16 cellular contexts compared by ENCODE assay signal in the genomic region with DNA sequence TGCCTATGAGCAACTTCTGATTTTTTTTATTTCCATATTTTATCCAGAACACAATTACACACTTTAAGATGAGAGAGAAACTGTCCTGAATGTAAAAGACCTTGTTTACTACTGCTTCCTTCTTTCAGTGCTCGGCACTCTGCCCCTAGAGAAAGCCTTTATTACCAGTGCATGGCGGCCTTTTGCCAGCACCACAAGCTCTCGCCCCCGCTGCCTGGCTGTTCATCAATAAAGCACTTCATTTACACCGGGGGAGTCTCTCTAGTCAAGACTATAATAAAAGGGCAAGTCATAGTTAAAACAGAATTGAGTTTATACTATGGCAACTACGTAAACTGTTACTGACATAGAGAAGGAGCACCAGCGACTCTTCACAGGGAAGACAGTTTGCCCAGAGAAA.
A peak's percentile ranks its signal among the peaks of the same experiment; 100 is the strongest.
DNase-seq lines count a peak whose midpoint lies in the region.
"Had no signal": no experiment of that assay in that cellular context is flagged by ENCODE, and none has a peak within 500 bp of the region (broad histone marks: within the 10 kb centered on the region; RNA-seq: fewer than 3 reads in every experiment).

No MANE protein-coding gene starts in this region.

- H4K91ac ChIP-seq in mesenchymal stem cell (ENCODE audit: low read length): no peak overlapping the region

- no peak overlapping the region for H3K4me2 ChIP-seq in mesenchymal stem cell (ENCODE audit: low read length, poor library complexity, severe bottlenecking)

- no peaks in the 10 kb centered on the region for H3K27me3 ChIP-seq in mesenchymal stem cell (ENCODE audit: control insufficient read depth in 1 of 2, insufficient read depth in 1 of 2, low read length in 2 of 2)
- H3K27me3 ChIP-seq in HAP-1 (ENCODE audit: low read depth): no peaks in the 10 kb centered on the region

- no peak overlapping the region for H4K8ac ChIP-seq in mesenchymal stem cell (ENCODE audit: low read length)

- H3K27ac ChIP-seq in caudate nucleus (ENCODE audit: low read depth, low read length) (peak overlapping the region; percentile 71), mesenchymal stem cell (ENCODE audit: low read length, poor library complexity, severe bottlenecking) (peak overlapping the region; percentile 50)
- H3K27ac ChIP-seq: WERI-Rb-1 had no signal

- H3K36me3 ChIP-seq in mesenchymal stem cell (ENCODE audit: control insufficient read depth in 1 of 2, insufficient read depth in 2 of 2, low read depth in 1 of 2, low read length in 2 of 2): no peaks in the 10 kb centered on the region
- H3K36me3 ChIP-seq in HAP-1 (replicated peaks): no peaks in the 10 kb centered on the region
- H3K36me3 ChIP-seq: WERI-Rb-1 had no signal

- in situ Hi-C loops in HAP-1 (cut with MboI; ENCODE audit: low sequenced_read_pairs): no loop called here

- no peak overlapping the region for H3K9ac ChIP-seq in mesenchymal stem cell (ENCODE audit: low read length)

- no peak overlapping the region for H3K23ac ChIP-seq in mesenchymal stem cell (ENCODE audit: low read length in 2 of 2)

- 91% methylated on average over 4 of the region's 7 CpGs for WGBS in mesenchymal stem cell

- no peak overlapping the region for H3K18ac ChIP-seq in mesenchymal stem cell (ENCODE audit: low read depth in 1 of 2, low read length in 2 of 2)

- peak overlapping the region; percentile 93 for H2AK5ac ChIP-seq in mesenchymal stem cell (ENCODE audit: low read length, severe bottlenecking)

- peaks cover 2% of the 10 kb centered on the region for H3K9me3 ChIP-seq in mesenchymal stem cell (ENCODE audit: control insufficient read depth, low read length)
- H3K9me3 ChIP-seq in HAP-1: no peaks in the 10 kb centered on the region

- peaks cover 11% of the 10 kb centered on the region for H3K79me1 ChIP-seq in mesenchymal stem cell (replicated peaks; ENCODE audit: low read length, poor library complexity, severe bottlenecking)

- no peak overlapping the region for H2BK5ac ChIP-seq in mesenchymal stem cell (ENCODE audit: low read depth, low read length, poor library complexity, severe bottlenecking)

- H2BK15ac ChIP-seq in mesenchymal stem cell (ENCODE audit: low read depth, poor library complexity, severe bottlenecking): no peak overlapping the region

- no peak overlapping the region for H2BK120ac ChIP-seq in mesenchymal stem cell (ENCODE audit: low read depth, low read length)

- no peak overlapping the region for H3K14ac ChIP-seq in mesenchymal stem cell (ENCODE audit: low read length in 2 of 2)

- peak overlapping the region; percentile 53 for H2AFZ ChIP-seq in mesenchymal stem cell (ENCODE audit: low read depth, low read length)

- no peak overlapping the region for H3K4ac ChIP-seq in mesenchymal stem cell (ENCODE audit: low read depth in 1 of 2, low read length in 2 of 2)

- H2BK12ac ChIP-seq in mesenchymal stem cell (ENCODE audit: low read length in 2 of 2): no peak overlapping the region

- peaks cover 3% of the 10 kb centered on the region for H3K4me1 ChIP-seq in mesenchymal stem cell (ENCODE audit: control insufficient read depth, insufficient read depth, low read depth, low read length)
- H3K4me1 ChIP-seq in HAP-1: peaks cover 9% of the 10 kb centered on the region; the same call in 1 of the 2 replicates

- peak; percentile 17 to 59 for DNase-seq in NCI-H2081 (lab: John Stamatoyannopoulos, UW)
- no peak for DNase-seq in NCI-H2081 treated with DMSO at 0.1 percent for 48 hours (lab: John Stamatoyannopoulos, UW)
- DNase-seq in caudate nucleus (lab: John Stamatoyannopoulos, UW): peak in 35 of 61 donors; percentile 1 to 72 (median 21)
- DNase-seq in mesenchymal stem cell: no peak
- peak; percentile 56 for DNase-seq in superior temporal gyrus (ENCODE audit: extremely low spot score)
- no peak for DNase-seq in HAP-1 (ENCODE audit: low spot score in 2 of 2)
- no peak for DNase-seq in KG1 (lab: John Stamatoyannopoulos, UW)
- no peak for DNase-seq in GDM1 (lab: John Stamatoyannopoulos, UW)
- DNase-seq: 8988T; activated CD4-positive, alpha-beta T cell treated with anti-CD3 and anti-CD28 coated beads, Interleukin-2, amount 50 U/mL, for 1 hour; activated naive CD8-positive, alpha-beta T cell treated with anti-CD3 and anti-CD28 coated beads for 36 hours; COR-L47; NCI-H1694; stimulated activated CD4-positive, alpha-beta T cell treated with anti-CD3 and anti-CD28 coated beads, Interleukin-4, amount 100 ng/mL, for 24 hours; stimulated activated naive CD8-positive, alpha-beta T cell treated with anti-CD3 and anti-CD28 coated beads, Interleukin-15, amount 100 ng/mL, for 72 hours; WERI-Rb-1 had no signal

- H3K4me3 ChIP-seq in mesenchymal stem cell (ENCODE audit: insufficient read depth in 1 of 2, low read depth in 1 of 2, low read length in 2 of 2) (no peak overlapping the region), HAP-1 (no peak overlapping the region)

Comparison
In these comparisons a context has a peak if more than half of its experiments do, and no peak if none do; other contexts are left out.
1. DNase-seq: peak in NCI-H2081 (2 of 2), caudate nucleus (35 of 61) and superior temporal gyrus (single experiment); none in NCI-H2081 treated with DMSO at 0.1 percent for 48 hours (single experiment), mesenchymal stem cell (single experiment), HAP-1 (0 of 2), KG1 (single experiment) and GDM1 (single experiment).